Comparison of ENCODE assay signal across 9 cellular contexts in the genomic region with DNA sequence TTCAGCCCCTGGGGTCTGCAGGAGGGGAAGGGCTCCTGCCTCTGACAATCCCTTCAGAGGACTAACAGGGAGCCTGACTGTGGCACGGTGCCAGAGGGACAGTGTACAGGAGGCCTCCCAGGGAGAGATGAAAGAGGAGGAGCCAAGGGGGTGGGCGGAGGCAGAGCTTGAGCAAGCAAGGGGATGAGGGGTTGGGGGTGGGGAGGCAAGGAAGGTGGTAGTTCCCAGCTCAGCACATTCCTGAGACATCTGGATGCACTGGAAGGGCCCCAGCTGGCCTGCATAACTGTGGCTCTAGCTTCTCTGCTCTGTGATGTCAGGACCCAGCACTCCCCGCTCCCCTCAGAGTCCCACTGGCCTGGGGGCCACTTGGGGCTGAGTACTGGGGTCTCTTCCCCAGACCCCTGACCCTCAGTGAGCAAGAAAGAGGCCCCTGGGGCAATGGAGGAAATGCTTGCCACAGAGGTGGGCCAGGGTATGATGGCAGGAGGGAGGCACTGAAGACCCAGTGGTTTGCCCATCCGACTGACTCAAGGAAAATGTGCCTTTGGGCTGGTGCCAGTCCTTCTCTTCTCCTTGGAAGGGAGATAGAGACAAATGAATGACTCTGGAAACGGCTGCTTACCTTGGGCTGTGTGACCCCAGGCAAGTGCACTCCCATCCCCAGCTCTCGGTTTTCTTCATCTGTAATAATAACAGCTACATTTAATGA. TPM values are rescaled to one million over a fixed set of nuclear protein-coding genes. Genes with fewer than 3 reads are reported as not detected.
DNase-seq lines count a peak whose midpoint lies in the region; ATAC-seq and TF ChIP-seq lines count a peak whose summit lies in the region.
"Had no signal": no experiment of that assay in that cellular context is flagged by ENCODE, and none has a peak within 500 bp of the region (broad histone marks: within the 10 kb centered on the region; RNA-seq: fewer than 3 reads in every experiment).

No MANE protein-coding gene starts in this region.

- intact Hi-C loops in spleen (cut with DNase I; ENCODE audit: low total_unique reads): no loop called here

- 60 to 78% (median 68%) methylated on average over 4 to 6 of the region's 6 CpGs for WGBS in spleen, 5 donors

- DNase-seq in HFF-Myc (ENCODE audit: extremely low read depth, low read depth) (peak; percentile 97), hepatic stellate cell (ENCODE audit: low spot score) (peak; percentile 89), spleen (no peak), NCI-H128 (lab: John Stamatoyannopoulos, UW; ENCODE audit: unreplicated experiment) (no peak), activated T-cell treated with anti-CD3 and anti-CD28 coated beads for 4 hours (no peak)
- DNase-seq in stimulated activated CD4-positive, alpha-beta T cell treated with anti-CD3 and anti-CD28 coated beads, Interleukin-2, amount 100 ng/mL, for 24 hours: no peak
- DNase-seq: activated CD8-positive, alpha-beta memory T cell treated with anti-CD3 and anti-CD28 coated beads for 24 hours; naive thymus-derived CD8-positive, alpha-beta T cell had no signal

- TF ChIP-seq POLR2A in spleen (IDR thresholded peaks at IDR 0.05): no peak

- H3K27ac ChIP-seq in spleen: peak overlapping the region in 6 of 8 donors; percentile 0 to 51 (median 21)

- peaks cover 6 to 41% (median 22%) of the 10 kb centered on the region in 6 donors for H3K4me1 ChIP-seq in spleen

- ATAC-seq in SK-N-SH treated with all-trans-retinoic acid at 6 μM for 48 hours: peak; percentile 35
- ATAC-seq: naive thymus-derived CD8-positive, alpha-beta T cell had no signal

- H3K4me3 ChIP-seq in HFF-Myc (replicated peaks; ENCODE audit: low read depth, low read length): peak overlapping the region; percentile 11; the same call in 1 of the 2 replicates
- H3K4me3 ChIP-seq in spleen: no peak overlapping the region

- H3K27me3 ChIP-seq in spleen (replicated peaks in 1 of 7): peaks cover 0 to 41% (median 7%) of the 10 kb centered on the region in 7 donors

- H3K9me3 ChIP-seq in spleen: no peaks in the 10 kb centered on the region

- TF ChIP-seq CTCF in HFF-Myc (IDR thresholded peaks at IDR 0.05; ENCODE audit: low read depth, low read length, missing control alignments) (no peak), spleen (IDR thresholded peaks at IDR 0.05 in 8 of 11, conservative IDR thresholded peaks at IDR 0.05 in 3 of 11) (no peak)

- no peaks in the 10 kb centered on the region for H3K36me3 ChIP-seq in spleen

TF ChIP-seq in SK-N-SH treated with all-trans-retinoic acid at 6 μM for 48 hours, 23 proteins besides CTCF, POLR2A, EP300 and RAD21:
- TF ChIP-seq ZNF565 (CRISPR knock-in tag; conservative IDR thresholded peaks at IDR 0.05; ENCODE audit: low read depth): no peak
- no peak for TF ChIP-seq ZFP3 (CRISPR knock-in tag; IDR thresholded peaks at IDR 0.05)
- TF ChIP-seq ZNF8 (CRISPR knock-in tag; IDR thresholded peaks at IDR 0.05): no peak
- TF ChIP-seq TCF4 (CRISPR knock-in tag; IDR thresholded peaks at IDR 0.05; ENCODE audit: borderline replicate concordance): no peak
- TF ChIP-seq, protein P1, sequence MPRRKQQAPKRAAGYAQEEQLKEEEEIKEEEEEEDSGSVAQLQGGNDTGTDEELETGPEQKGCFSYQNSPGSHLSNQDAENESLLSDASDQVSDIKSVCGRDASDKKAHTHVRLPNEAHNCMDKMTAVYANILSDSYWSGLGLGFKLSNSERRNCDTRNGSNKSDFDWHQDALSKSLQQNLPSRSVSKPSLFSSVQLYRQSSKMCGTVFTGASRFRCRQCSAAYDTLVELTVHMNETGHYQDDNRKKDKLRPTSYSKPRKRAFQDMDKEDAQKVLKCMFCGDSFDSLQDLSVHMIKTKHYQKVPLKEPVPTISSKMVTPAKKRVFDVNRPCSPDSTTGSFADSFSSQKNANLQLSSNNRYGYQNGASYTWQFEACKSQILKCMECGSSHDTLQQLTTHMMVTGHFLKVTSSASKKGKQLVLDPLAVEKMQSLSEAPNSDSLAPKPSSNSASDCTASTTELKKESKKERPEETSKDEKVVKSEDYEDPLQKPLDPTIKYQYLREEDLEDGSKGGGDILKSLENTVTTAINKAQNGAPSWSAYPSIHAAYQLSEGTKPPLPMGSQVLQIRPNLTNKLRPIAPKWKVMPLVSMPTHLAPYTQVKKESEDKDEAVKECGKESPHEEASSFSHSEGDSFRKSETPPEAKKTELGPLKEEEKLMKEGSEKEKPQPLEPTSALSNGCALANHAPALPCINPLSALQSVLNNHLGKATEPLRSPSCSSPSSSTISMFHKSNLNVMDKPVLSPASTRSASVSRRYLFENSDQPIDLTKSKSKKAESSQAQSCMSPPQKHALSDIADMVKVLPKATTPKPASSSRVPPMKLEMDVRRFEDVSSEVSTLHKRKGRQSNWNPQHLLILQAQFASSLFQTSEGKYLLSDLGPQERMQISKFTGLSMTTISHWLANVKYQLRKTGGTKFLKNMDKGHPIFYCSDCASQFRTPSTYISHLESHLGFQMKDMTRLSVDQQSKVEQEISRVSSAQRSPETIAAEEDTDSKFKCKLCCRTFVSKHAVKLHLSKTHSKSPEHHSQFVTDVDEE (CRISPR knock-in tag; IDR thresholded peaks at IDR 0.05): no peak
- TF ChIP-seq ZC3H10 (CRISPR knock-in tag; IDR thresholded peaks at IDR 0.05): no peak
- no peak for TF ChIP-seq OSR1 (CRISPR knock-in tag; IDR thresholded peaks at IDR 0.05)
- TF ChIP-seq, protein P2, sequence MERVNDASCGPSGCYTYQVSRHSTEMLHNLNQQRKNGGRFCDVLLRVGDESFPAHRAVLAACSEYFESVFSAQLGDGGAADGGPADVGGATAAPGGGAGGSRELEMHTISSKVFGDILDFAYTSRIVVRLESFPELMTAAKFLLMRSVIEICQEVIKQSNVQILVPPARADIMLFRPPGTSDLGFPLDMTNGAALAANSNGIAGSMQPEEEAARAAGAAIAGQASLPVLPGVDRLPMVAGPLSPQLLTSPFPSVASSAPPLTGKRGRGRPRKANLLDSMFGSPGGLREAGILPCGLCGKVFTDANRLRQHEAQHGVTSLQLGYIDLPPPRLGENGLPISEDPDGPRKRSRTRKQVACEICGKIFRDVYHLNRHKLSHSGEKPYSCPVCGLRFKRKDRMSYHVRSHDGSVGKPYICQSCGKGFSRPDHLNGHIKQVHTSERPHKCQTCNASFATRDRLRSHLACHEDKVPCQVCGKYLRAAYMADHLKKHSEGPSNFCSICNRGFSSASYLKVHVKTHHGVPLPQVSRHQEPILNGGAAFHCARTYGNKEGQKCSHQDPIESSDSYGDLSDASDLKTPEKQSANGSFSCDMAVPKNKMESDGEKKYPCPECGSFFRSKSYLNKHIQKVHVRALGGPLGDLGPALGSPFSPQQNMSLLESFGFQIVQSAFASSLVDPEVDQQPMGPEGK (CRISPR knock-in tag; IDR thresholded peaks at IDR 0.05; ENCODE audit: borderline replicate concordance): no peak
- no peak for TF ChIP-seq ISL1 (CRISPR knock-in tag; IDR thresholded peaks at IDR 0.05)
- no peak for TF ChIP-seq SNAI2 (CRISPR knock-in tag; IDR thresholded peaks at IDR 0.05)
- no peak for TF ChIP-seq PPARA (CRISPR knock-in tag; IDR thresholded peaks at IDR 0.05; ENCODE audit: borderline replicate concordance)
- no peak for TF ChIP-seq ZFP30 (CRISPR knock-in tag; IDR thresholded peaks at IDR 0.05)
- no peak for TF ChIP-seq ZNF70 (CRISPR knock-in tag; IDR thresholded peaks at IDR 0.05)
- TF ChIP-seq, protein P3, sequence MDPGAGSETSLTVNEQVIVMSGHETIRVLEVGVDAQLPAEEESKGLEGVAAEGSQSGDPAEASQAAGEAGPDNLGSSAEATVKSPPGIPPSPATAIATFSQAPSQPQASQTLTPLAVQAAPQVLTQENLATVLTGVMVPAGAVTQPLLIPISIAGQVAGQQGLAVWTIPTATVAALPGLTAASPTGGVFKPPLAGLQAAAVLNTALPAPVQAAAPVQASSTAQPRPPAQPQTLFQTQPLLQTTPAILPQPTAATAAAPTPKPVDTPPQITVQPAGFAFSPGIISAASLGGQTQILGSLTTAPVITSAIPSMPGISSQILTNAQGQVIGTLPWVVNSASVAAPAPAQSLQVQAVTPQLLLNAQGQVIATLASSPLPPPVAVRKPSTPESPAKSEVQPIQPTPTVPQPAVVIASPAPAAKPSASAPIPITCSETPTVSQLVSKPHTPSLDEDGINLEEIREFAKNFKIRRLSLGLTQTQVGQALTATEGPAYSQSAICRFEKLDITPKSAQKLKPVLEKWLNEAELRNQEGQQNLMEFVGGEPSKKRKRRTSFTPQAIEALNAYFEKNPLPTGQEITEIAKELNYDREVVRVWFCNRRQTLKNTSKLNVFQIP (CRISPR knock-in tag; IDR thresholded peaks at IDR 0.05; ENCODE audit: borderline replicate concordance, low read depth): no peak
- no peak for TF ChIP-seq ESRRG (CRISPR knock-in tag; IDR thresholded peaks at IDR 0.05)
- TF ChIP-seq CSDC2 (CRISPR knock-in tag; IDR thresholded peaks at IDR 0.05): no peak
- TF ChIP-seq GLIS3 (CRISPR knock-in tag; IDR thresholded peaks at IDR 0.05): no peak
- no peak for TF ChIP-seq BACH2 (CRISPR knock-in tag; IDR thresholded peaks at IDR 0.05; ENCODE audit: borderline replicate concordance)
- TF ChIP-seq, protein P4, sequence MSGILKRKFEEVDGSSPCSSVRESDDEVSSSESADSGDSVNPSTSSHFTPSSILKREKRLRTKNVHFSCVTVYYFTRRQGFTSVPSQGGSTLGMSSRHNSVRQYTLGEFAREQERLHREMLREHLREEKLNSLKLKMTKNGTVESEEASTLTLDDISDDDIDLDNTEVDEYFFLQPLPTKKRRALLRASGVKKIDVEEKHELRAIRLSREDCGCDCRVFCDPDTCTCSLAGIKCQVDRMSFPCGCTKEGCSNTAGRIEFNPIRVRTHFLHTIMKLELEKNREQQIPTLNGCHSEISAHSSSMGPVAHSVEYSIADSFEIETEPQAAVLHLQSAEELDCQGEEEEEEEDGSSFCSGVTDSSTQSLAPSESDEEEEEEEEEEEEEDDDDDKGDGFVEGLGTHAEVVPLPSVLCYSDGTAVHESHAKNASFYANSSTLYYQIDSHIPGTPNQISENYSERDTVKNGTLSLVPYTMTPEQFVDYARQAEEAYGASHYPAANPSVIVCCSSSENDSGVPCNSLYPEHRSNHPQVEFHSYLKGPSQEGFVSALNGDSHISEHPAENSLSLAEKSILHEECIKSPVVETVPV (CRISPR knock-in tag; IDR thresholded peaks at IDR 0.05): no peak

RNA-seq across cellular contexts. Expression of a gene that starts 13.3 kb away (rescaled TPM):
- 1 to 10 TPM; 2.0 to 8.9 (median 5.0) TPM for total RNA-seq in spleen
- polyA plus RNA-seq in spleen: 1 to 10 TPM in 2 of 3 donors, under 1 TPM in 1; 0.28 to 1.4 (median 1.1) TPM
- total RNA-seq: naive thymus-derived CD8-positive, alpha-beta T cell had no signal
- polyA plus RNA-seq: naive thymus-derived CD8-positive, alpha-beta T cell had no signal

RNA-seq across cellular contexts. Expression of a gene that starts 56.5 kb away (rescaled TPM):
- 100 to 1,000 TPM in 5 of 7 donors, 10 to 100 TPM in 2; 86.0 to 136 (median 106) TPM for total RNA-seq in spleen
- polyA plus RNA-seq in spleen: 10 to 100 TPM; 44.2 to 89.0 (median 60.9) TPM

Comparison
In these comparisons a context has a peak if more than half of its experiments do, and no peak if none do; other contexts are left out.
1. DNase-seq: peak in HFF-Myc (single experiment) and hepatic stellate cell (single experiment); none in spleen (single experiment), stimulated activated CD4-positive, alpha-beta T cell treated with anti-CD3 and anti-CD28 coated beads, Interleukin-2, amount 100 ng/mL, for 24 hours (0 of 2), NCI-H128 (single experiment) and activated T-cell treated with anti-CD3 and anti-CD28 coated beads for 4 hours (single experiment).